In genomic region chr7:39399976-39400375, GRCh38 we compare ENCODE assay signal across 27 cellular contexts.
"Had no signal": no experiment of that assay in that cellular context is flagged by ENCODE, and none has a peak within 500 bp of the region (broad histone marks: within the 10 kb centered on the region; RNA-seq: fewer than 3 reads in every experiment).

No MANE protein-coding gene starts in this region.

- H3K9ac ChIP-seq: KMS-11 had no signal

- H3K27me3 ChIP-seq: Peyer's patch had no signal

- H3K4me3 ChIP-seq: K562, PC-9, Peyer's patch, SJCRH30 had no signal

- FAIRE-seq: HTR-8/SVneo, K562 had no signal

- H2AFZ ChIP-seq: PC-9 had no signal

- H3K9me3 Mint-ChIP-seq: IgD-negative memory B cell had no signal

- H3K4me2 ChIP-seq: KMS-11, PC-9 had no signal

- H3K36me3 Mint-ChIP-seq: IgD-negative memory B cell had no signal

- H3K4me3 Mint-ChIP-seq: IgD-negative memory B cell had no signal

- DNase-seq: Kasumi-1; MM.1S; NCI-H1092 treated with DMSO at 0.1 percent for 48 hours; NCI-H1436; NCI-H187; NCI-H2029; NCI-H2081 treated with DMSO at 0.1 percent for 48 hours; NCI-H2171; NCI-H226; NCI-H446; NCI-H510A; NCI-H524 treated with DMSO at 0.1 percent for 48 hours; NCI-H69; NCI-H774; NK-92 treated with Interleukin-12 subunit alpha and Interleukin-12 subunit beta, amount 100 ng/mL, for 24 hours; OCI-M1; PC-9; Peyer's patch; SHP77 treated with DMSO at 0.1 percent for 48 hours; SJCRH30 had no signal

- H3K27ac ChIP-seq: HL-60, KMS-11, PC-9, Peyer's patch, SJCRH30 had no signal

- ATAC-seq: K562, Right ventricle myocardium inferior, SK-N-SH treated with all-trans-retinoic acid at 6 μM for 48 hours had no signal

- H3K27ac Mint-ChIP-seq: IgD-negative memory B cell had no signal

- H3K9me3 ChIP-seq: Peyer's patch, SJCRH30 had no signal

- H3K4me1 ChIP-seq: Peyer's patch, SJCRH30 had no signal

- H3K36me3 ChIP-seq: Peyer's patch, SJCRH30 had no signal
